17 cellular contexts compared by ENCODE assay signal in genomic region chr7:11650030-11650429, GRCh38.
DNase-seq lines count a peak whose midpoint lies in the region; ATAC-seq and TF ChIP-seq lines count a peak whose summit lies in the region.
"Had no signal": no experiment of that assay in that cellular context is flagged by ENCODE, and none has a peak within 500 bp of the region (broad histone marks: within the 10 kb centered on the region; RNA-seq: fewer than 3 reads in every experiment).

No MANE protein-coding gene starts in this region.

- POLR2A ChIA-PET in WTC11 (lab: Charles Lee), result no interaction called here

- DNase-seq in HCEC 1CT (peak; percentile 64), RKO (ENCODE audit: low spot score) (peak; percentile 1), epithelial cell of esophagus (ENCODE audit: low read depth) (peak; percentile 4), lung microvascular endothelial cell (ENCODE audit: low read depth in 2 of 2) (peak; percentile 39 to 81), WTC11 (ENCODE audit: low spot score) (no peak), DMS53 (lab: John Stamatoyannopoulos, UW) (no peak)
- no peak for DNase-seq in activated T-cell treated with anti-CD3 and anti-CD28 coated beads, Interleukin-2, amount 50 U/mL, for 24 hours
- no peak for DNase-seq in activated T-cell treated with anti-CD3 and anti-CD28 coated beads, Interleukin-2, amount 50 U/mL, for 48 hours
- DNase-seq: CD8-positive, alpha-beta memory T cell; NCI-H1092 treated with DMSO at 0.1 percent for 48 hours; NCI-H1694 treated with DMSO at 0.1 percent for 48 hours; NCI-H774; SHP77 had no signal

- H3K27me3 Mint-ChIP-seq in activated T-cell treated with anti-CD3 and anti-CD28 coated beads, Interleukin-2, amount 50 U/mL, for 24 hours, result no peaks in the 10 kb centered on the region
- H3K27me3 Mint-ChIP-seq in WTC11 (ENCODE audit: low read depth), result no peaks in the 10 kb centered on the region
- H3K27me3 Mint-ChIP-seq: CD8-positive, alpha-beta memory T cell had no signal

- H3K4me3 Mint-ChIP-seq in activated T-cell treated with anti-CD3 and anti-CD28 coated beads, Interleukin-2, amount 50 U/mL, for 24 hours, result no peak overlapping the region
- no peak overlapping the region for H3K4me3 Mint-ChIP-seq in WTC11
- H3K4me3 Mint-ChIP-seq: CD8-positive, alpha-beta memory T cell had no signal

- no peaks in the 10 kb centered on the region for H3K4me1 Mint-ChIP-seq in activated T-cell treated with anti-CD3 and anti-CD28 coated beads, Interleukin-2, amount 50 U/mL, for 24 hours (ENCODE audit: low read depth)
- no peaks in the 10 kb centered on the region for H3K4me1 Mint-ChIP-seq in WTC11
- H3K4me1 Mint-ChIP-seq: CD8-positive, alpha-beta memory T cell had no signal

- H3K4me3 ChIP-seq in epithelial cell of esophagus (ENCODE audit: low read length), result no peak overlapping the region
- H3K4me3 ChIP-seq: BLaER1, GM12878 had no signal

- no peak for ATAC-seq in WTC11
- ATAC-seq: GM12878, HCT116, Panc1 had no signal

- no peak for TF ChIP-seq CTCF in epithelial cell of esophagus (IDR thresholded peaks at IDR 0.05; ENCODE audit: insufficient read depth, low read depth, low read length, missing control alignments)
- no peak for TF ChIP-seq CTCF in WTC11 (IDR thresholded peaks at IDR 0.05)

- no peak overlapping the region for H3K27ac Mint-ChIP-seq in activated T-cell treated with anti-CD3 and anti-CD28 coated beads, Interleukin-2, amount 50 U/mL, for 24 hours
- H3K27ac Mint-ChIP-seq in WTC11, result no peak overlapping the region
- H3K27ac Mint-ChIP-seq: CD8-positive, alpha-beta memory T cell had no signal

- CTCF ChIA-PET in WTC11 (lab: Charles Lee), result no interaction called here

- no peaks in the 10 kb centered on the region for H3K36me3 Mint-ChIP-seq in activated T-cell treated with anti-CD3 and anti-CD28 coated beads, Interleukin-2, amount 50 U/mL, for 24 hours (ENCODE audit: low read depth)
- H3K36me3 Mint-ChIP-seq in WTC11, result no peaks in the 10 kb centered on the region
- H3K36me3 Mint-ChIP-seq: CD8-positive, alpha-beta memory T cell had no signal

- no peaks in the 10 kb centered on the region for H3K9me3 Mint-ChIP-seq in activated T-cell treated with anti-CD3 and anti-CD28 coated beads, Interleukin-2, amount 50 U/mL, for 24 hours
- no peaks in the 10 kb centered on the region for H3K9me3 Mint-ChIP-seq in WTC11

TF ChIP-seq in WTC11, 78 proteins besides CTCF, POLR2A, EP300 and RAD21:
- TF ChIP-seq FOXP1 (CRISPR knock-in tag; IDR thresholded peaks at IDR 0.05; ENCODE audit: borderline replicate concordance), result no peak
- TF ChIP-seq ZNF263 (CRISPR knock-in tag; IDR thresholded peaks at IDR 0.05; ENCODE audit: low read depth), result no peak
- TF ChIP-seq, protein P1, sequence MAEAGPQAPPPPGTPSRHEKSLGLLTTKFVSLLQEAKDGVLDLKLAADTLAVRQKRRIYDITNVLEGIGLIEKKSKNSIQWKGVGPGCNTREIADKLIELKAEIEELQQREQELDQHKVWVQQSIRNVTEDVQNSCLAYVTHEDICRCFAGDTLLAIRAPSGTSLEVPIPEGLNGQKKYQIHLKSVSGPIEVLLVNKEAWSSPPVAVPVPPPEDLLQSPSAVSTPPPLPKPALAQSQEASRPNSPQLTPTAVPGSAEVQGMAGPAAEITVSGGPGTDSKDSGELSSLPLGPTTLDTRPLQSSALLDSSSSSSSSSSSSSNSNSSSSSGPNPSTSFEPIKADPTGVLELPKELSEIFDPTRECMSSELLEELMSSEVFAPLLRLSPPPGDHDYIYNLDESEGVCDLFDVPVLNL (CRISPR knock-in tag; IDR thresholded peaks at IDR 0.05; ENCODE audit: borderline replicate concordance, low read depth), result no peak
- no peak for TF ChIP-seq ZBTB43 (CRISPR knock-in tag; IDR thresholded peaks at IDR 0.05)
- TF ChIP-seq, protein P2, sequence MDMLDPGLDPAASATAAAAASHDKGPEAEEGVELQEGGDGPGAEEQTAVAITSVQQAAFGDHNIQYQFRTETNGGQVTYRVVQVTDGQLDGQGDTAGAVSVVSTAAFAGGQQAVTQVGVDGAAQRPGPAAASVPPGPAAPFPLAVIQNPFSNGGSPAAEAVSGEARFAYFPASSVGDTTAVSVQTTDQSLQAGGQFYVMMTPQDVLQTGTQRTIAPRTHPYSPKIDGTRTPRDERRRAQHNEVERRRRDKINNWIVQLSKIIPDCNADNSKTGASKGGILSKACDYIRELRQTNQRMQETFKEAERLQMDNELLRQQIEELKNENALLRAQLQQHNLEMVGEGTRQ (CRISPR knock-in tag; IDR thresholded peaks at IDR 0.05), result no peak
- TF ChIP-seq ZNF232 (CRISPR knock-in tag; IDR thresholded peaks at IDR 0.05), result no peak
- TF ChIP-seq ZSCAN18 (CRISPR knock-in tag; IDR thresholded peaks at IDR 0.05), result no peak
- no peak for TF ChIP-seq ESRRA (CRISPR knock-in tag; IDR thresholded peaks at IDR 0.05; ENCODE audit: borderline replicate concordance)
- TF ChIP-seq ZNF423 (CRISPR knock-in tag; IDR thresholded peaks at IDR 0.05), result no peak
- TF ChIP-seq, protein P3, sequence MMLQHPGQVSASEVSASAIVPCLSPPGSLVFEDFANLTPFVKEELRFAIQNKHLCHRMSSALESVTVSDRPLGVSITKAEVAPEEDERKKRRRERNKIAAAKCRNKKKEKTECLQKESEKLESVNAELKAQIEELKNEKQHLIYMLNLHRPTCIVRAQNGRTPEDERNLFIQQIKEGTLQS (CRISPR knock-in tag; conservative IDR thresholded peaks at IDR 0.05), result no peak
- TF ChIP-seq JUN (CRISPR knock-in tag; IDR thresholded peaks at IDR 0.05), result no peak
- TF ChIP-seq CDX4 (CRISPR knock-in tag; IDR thresholded peaks at IDR 0.05; ENCODE audit: borderline replicate concordance), result no peak
- no peak for TF ChIP-seq PRRX2 (CRISPR knock-in tag; IDR thresholded peaks at IDR 0.05)
- no peak for TF ChIP-seq ZBTB21 (CRISPR knock-in tag; IDR thresholded peaks at IDR 0.05; ENCODE audit: borderline replicate concordance)
- no peak for TF ChIP-seq NR2C2 (CRISPR knock-in tag; IDR thresholded peaks at IDR 0.05)
- TF ChIP-seq TEAD4 (CRISPR knock-in tag; IDR thresholded peaks at IDR 0.05), result no peak
- TF ChIP-seq HMGXB4 (CRISPR knock-in tag; IDR thresholded peaks at IDR 0.05), result no peak
- no peak for TF ChIP-seq JAZF1 (CRISPR knock-in tag; IDR thresholded peaks at IDR 0.05)
- no peak for TF ChIP-seq RELA (CRISPR knock-in tag; IDR thresholded peaks at IDR 0.05; ENCODE audit: borderline replicate concordance)
- no peak for TF ChIP-seq IRF2 (CRISPR knock-in tag; IDR thresholded peaks at IDR 0.05; ENCODE audit: borderline replicate concordance, low read depth)
TF ChIP-seq in WTC11: peak in this region for 0.

Comparison
In these comparisons a context has a peak if more than half of its experiments do, and no peak if none do; other contexts are left out.
1. DNase-seq: peak in HCEC 1CT (single experiment), RKO (single experiment), epithelial cell of esophagus (single experiment) and lung microvascular endothelial cell (2 of 2); none in activated T-cell treated with anti-CD3 and anti-CD28 coated beads, Interleukin-2, amount 50 U/mL, for 24 hours (single experiment), activated T-cell treated with anti-CD3 and anti-CD28 coated beads, Interleukin-2, amount 50 U/mL, for 48 hours (0 of 2), WTC11 (single experiment) and DMS53 (single experiment).